8 cellular contexts compared by ENCODE assay signal in genomic region chr1:53572061-53572801, GRCh38.
A peak's percentile ranks its signal among the peaks of the same experiment; 100 is the strongest.
DNase-seq lines count a peak whose midpoint lies in the region; ATAC-seq and TF ChIP-seq lines count a peak whose summit lies in the region.

No MANE protein-coding gene starts in this region.

- H3K27ac ChIP-seq in neural progenitor cell = no peak overlapping the region
- no peak overlapping the region for H3K27ac ChIP-seq in MM.1S (ENCODE audit: low read length)

- H3K27me3 ChIP-seq in neural progenitor cell = no peaks in the 10 kb centered on the region
- H3K27me3 ChIP-seq in MM.1S (replicated peaks; ENCODE audit: insufficient read depth, low read length) = no peaks in the 10 kb centered on the region

- H3K4me1 ChIP-seq in neural progenitor cell (peaks cover 27% of the 10 kb centered on the region), MM.1S (ENCODE audit: low read length) (no peaks in the 10 kb centered on the region)

- DNase-seq in GM03348 (ENCODE audit: low spot score) = peak; percentile 43
- peak; percentile 5 for DNase-seq in NCI-H2081 treated with DMSO at 0.1 percent for 48 hours (lab: John Stamatoyannopoulos, UW)
- DNase-seq in cerebellum (ENCODE audit: low spot score) = peak; percentile 56
- peak; percentile 70 for DNase-seq in neural progenitor cell (ENCODE audit: low spot score)
- DNase-seq in MM.1S = no peak
- DNase-seq in activated naive CD8-positive, alpha-beta T cell treated with anti-CD3 and anti-CD28 coated beads for 36 hours = no peak
- DNase-seq in stimulated activated naive CD8-positive, alpha-beta T cell treated with anti-CD3 and anti-CD28 coated beads, Interleukin-15, amount 100 ng/mL, for 72 hours = no peak

- H3K4me1 Mint-ChIP-seq in neural progenitor cell = peaks cover 47% of the 10 kb centered on the region
- H3K4me1 Mint-ChIP-seq in activated naive CD8-positive, alpha-beta T cell treated with anti-CD3 and anti-CD28 coated beads for 36 hours = peaks cover 3% of the 10 kb centered on the region
- H3K4me1 Mint-ChIP-seq in stimulated activated naive CD8-positive, alpha-beta T cell treated with anti-CD3 and anti-CD28 coated beads, Interleukin-15, amount 100 ng/mL, for 72 hours = no peaks in the 10 kb centered on the region

- H3K27me3 Mint-ChIP-seq in neural progenitor cell (ENCODE audit: insufficient read depth, low read depth) = peaks cover 16% of the 10 kb centered on the region
- peaks cover 9% of the 10 kb centered on the region for H3K27me3 Mint-ChIP-seq in activated naive CD8-positive, alpha-beta T cell treated with anti-CD3 and anti-CD28 coated beads for 36 hours
- H3K27me3 Mint-ChIP-seq in stimulated activated naive CD8-positive, alpha-beta T cell treated with anti-CD3 and anti-CD28 coated beads, Interleukin-15, amount 100 ng/mL, for 72 hours = peaks cover 9% of the 10 kb centered on the region

- peak overlapping the region; percentile 74 for H2AFZ ChIP-seq in neural progenitor cell (replicated peaks)
- no peak overlapping the region for H2AFZ ChIP-seq in MM.1S (ENCODE audit: low read length)

- no peaks in the 10 kb centered on the region for H3K9me2 ChIP-seq in MM.1S (replicated peaks; ENCODE audit: insufficient read depth, low read length)

- H4K20me1 ChIP-seq in neural progenitor cell (ENCODE audit: low read depth) (no peaks in the 10 kb centered on the region), MM.1S (ENCODE audit: insufficient read depth, low read length) (no peaks in the 10 kb centered on the region)

- no peaks in the 10 kb centered on the region for H3K79me2 ChIP-seq in neural progenitor cell (ENCODE audit: low read depth)
- H3K79me2 ChIP-seq in MM.1S (ENCODE audit: low read length) = no peaks in the 10 kb centered on the region

- H3K9me3 Mint-ChIP-seq in neural progenitor cell = no peaks in the 10 kb centered on the region
- H3K9me3 Mint-ChIP-seq in activated naive CD8-positive, alpha-beta T cell treated with anti-CD3 and anti-CD28 coated beads for 36 hours = peaks cover 1% of the 10 kb centered on the region
- peaks cover 1 to 2% of the 10 kb centered on the region in 2 donors for H3K9me3 Mint-ChIP-seq in stimulated activated naive CD8-positive, alpha-beta T cell treated with anti-CD3 and anti-CD28 coated beads, Interleukin-15, amount 100 ng/mL, for 72 hours

- no peak overlapping the region for H3K4me3 ChIP-seq in neural progenitor cell
- H3K4me3 ChIP-seq in MM.1S (ENCODE audit: low read length) = no peak overlapping the region

- no peak overlapping the region for H3K9ac ChIP-seq in neural progenitor cell
- no peak overlapping the region for H3K9ac ChIP-seq in MM.1S (ENCODE audit: low read length)

- no peaks in the 10 kb centered on the region for H3K36me3 Mint-ChIP-seq in neural progenitor cell
- no peaks in the 10 kb centered on the region for H3K36me3 Mint-ChIP-seq in activated naive CD8-positive, alpha-beta T cell treated with anti-CD3 and anti-CD28 coated beads for 36 hours

- H3K27ac Mint-ChIP-seq in neural progenitor cell = peak overlapping the region; percentile 19
- H3K27ac Mint-ChIP-seq in activated naive CD8-positive, alpha-beta T cell treated with anti-CD3 and anti-CD28 coated beads for 36 hours = no peak overlapping the region
- H3K27ac Mint-ChIP-seq in stimulated activated naive CD8-positive, alpha-beta T cell treated with anti-CD3 and anti-CD28 coated beads, Interleukin-15, amount 100 ng/mL, for 72 hours = no peak overlapping the region

- ATAC-seq in GM19023 (IDR thresholded peaks at IDR 0.05; ENCODE audit: unreplicated experiment) = no peak
- ATAC-seq in stimulated activated naive CD8-positive, alpha-beta T cell treated with anti-CD3 and anti-CD28 coated beads, Interleukin-15, amount 100 ng/mL, for 72 hours = no peak

- H3K4me3 Mint-ChIP-seq in neural progenitor cell = no peak overlapping the region
- no peak overlapping the region for H3K4me3 Mint-ChIP-seq in activated naive CD8-positive, alpha-beta T cell treated with anti-CD3 and anti-CD28 coated beads for 36 hours
- no peak overlapping the region for H3K4me3 Mint-ChIP-seq in stimulated activated naive CD8-positive, alpha-beta T cell treated with anti-CD3 and anti-CD28 coated beads, Interleukin-15, amount 100 ng/mL, for 72 hours

- H3K36me3 ChIP-seq in neural progenitor cell (no peaks in the 10 kb centered on the region), MM.1S (replicated peaks; ENCODE audit: insufficient read depth, low read length) (no peaks in the 10 kb centered on the region)

- no peak overlapping the region for H3K4me2 ChIP-seq in neural progenitor cell
- H3K4me2 ChIP-seq in MM.1S (ENCODE audit: low read depth, low read length) = no peak overlapping the region

- H3K9me3 ChIP-seq in neural progenitor cell (ENCODE audit: low read depth) (no peaks in the 10 kb centered on the region), MM.1S (replicated peaks; ENCODE audit: insufficient read depth, low read length) (no peaks in the 10 kb centered on the region)

- no peaks in the 10 kb centered on the region for H3F3A ChIP-seq in neural progenitor cell (ENCODE audit: low read depth)
- H3F3A ChIP-seq in MM.1S (ENCODE audit: insufficient read depth, low read length) = no peaks in the 10 kb centered on the region

- TF ChIP-seq CTCF in neural progenitor cell (IDR thresholded peaks at IDR 0.05) (no peak), MM.1S (IDR thresholded peaks at IDR 0.05; ENCODE audit: low read length) (no peak)

Comparison
In these comparisons a context has a peak if more than half of its experiments do, and no peak if none do; other contexts are left out.
1. DNase-seq: peak in GM03348 (single experiment), NCI-H2081 treated with DMSO at 0.1 percent for 48 hours (single experiment), cerebellum (single experiment) and neural progenitor cell (single experiment); none in MM.1S (single experiment), activated naive CD8-positive, alpha-beta T cell treated with anti-CD3 and anti-CD28 coated beads for 36 hours (single experiment) and stimulated activated naive CD8-positive, alpha-beta T cell treated with anti-CD3 and anti-CD28 coated beads, Interleukin-15, amount 100 ng/mL, for 72 hours (0 of 2).